12 cellular contexts compared by ENCODE assay signal in the genomic region with DNA sequence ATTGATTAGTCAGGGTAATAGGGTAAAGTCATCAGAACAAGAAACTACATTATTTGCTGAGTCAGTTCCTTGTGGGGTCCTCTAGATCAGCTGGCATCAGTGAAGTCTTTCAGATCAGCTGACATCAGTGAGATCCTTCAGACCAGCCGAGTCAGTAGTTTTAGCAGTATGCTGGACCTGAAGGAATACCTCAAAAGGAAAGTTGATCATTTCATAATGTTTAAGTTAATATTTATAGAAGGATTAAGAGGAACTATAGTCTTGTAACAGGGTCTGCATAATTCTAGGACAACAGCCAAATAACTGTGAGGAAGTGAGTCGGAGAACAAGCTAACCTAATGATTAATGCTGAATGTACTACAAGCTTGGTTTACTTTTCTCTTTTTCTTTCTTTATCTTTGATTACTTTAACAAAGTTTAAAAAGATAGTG. TPM values are rescaled to one million over a fixed set of nuclear protein-coding genes. Genes with fewer than 3 reads are reported as not detected.
DNase-seq lines count a peak whose midpoint lies in the region; ATAC-seq, FAIRE-seq and TF ChIP-seq lines count a peak whose summit lies in the region.
"Had no signal": no experiment of that assay in that cellular context is flagged by ENCODE, and none has a peak within 500 bp of the region (broad histone marks: within the 10 kb centered on the region; RNA-seq: fewer than 3 reads in every experiment).

No MANE protein-coding gene starts in this region.

- H3K36me3 ChIP-seq in H1 (ENCODE audit: control insufficient read depth in 2 of 4, insufficient read depth in 4 of 4, low read length in 3 of 4) = no peaks in the 10 kb centered on the region
- H3K36me3 ChIP-seq in pancreas = no peaks in the 10 kb centered on the region

- TF ChIP-seq CTCF in H1 (IDR thresholded peaks at IDR 0.05; ENCODE audit: control extremely low read depth in 1 of 3, insufficient read depth in 1 of 3, low read depth in 1 of 3, low read length in 3 of 3) (no peak), pancreas (IDR thresholded peaks at IDR 0.05) (no peak)

- no peak overlapping the region for H4K8ac ChIP-seq in H1 (ENCODE audit: extremely low read depth, insufficient read depth, low read length)

- no peaks in the 10 kb centered on the region for H4K20me1 ChIP-seq in H1 (replicated peaks in 1 of 2; ENCODE audit: control insufficient read depth in 1 of 2, insufficient read depth in 2 of 2, low read length in 2 of 2)

- no peak overlapping the region for H3K9ac ChIP-seq in H1 (replicated peaks in 1 of 4; ENCODE audit: extremely low read depth in 1 of 4, low read depth in 3 of 4, low read length in 3 of 4)

- no peak overlapping the region for H2BK120ac ChIP-seq in H1 (replicated peaks; ENCODE audit: low read depth, low read length)

- H2AK5ac ChIP-seq in H1 (ENCODE audit: low read depth, low read length) = no peak overlapping the region

- POLR2A ChIA-PET in H1 (lab: Charles Lee; ENCODE audit: partially characterized antibody) = no interaction called here

- no peak overlapping the region for H4K91ac ChIP-seq in H1 (replicated peaks; ENCODE audit: insufficient read length, low read length)

- TF ChIP-seq RAD21 in H1 (IDR thresholded peaks at IDR 0.05 in 1 of 2, conservative IDR thresholded peaks at IDR 0.05 in 1 of 2; ENCODE audit: low read depth in 2 of 2, low read length in 2 of 2) = no peak

- no peaks in the 10 kb centered on the region for H3K4me1 ChIP-seq in H1 (replicated peaks in 1 of 4; ENCODE audit: control insufficient read depth in 3 of 4, insufficient read depth in 4 of 4, low read length in 3 of 4)
- H3K4me1 ChIP-seq in pancreas = peaks cover 4 to 23% (median 18%) of the 10 kb centered on the region in 3 donors

- FAIRE-seq in H1 (lab: Jason Lieb, UNC) (no peak), pancreas (lab: Jason Lieb, UNC) (no peak)
- FAIRE-seq: endometrium had no signal

- CTCF ChIA-PET in H1 (lab: Charles Lee; ENCODE audit: partially characterized antibody) = no interaction called here

- no peak overlapping the region for H3K14ac ChIP-seq in H1 (ENCODE audit: insufficient read length)

- H3K18ac ChIP-seq in H1 (ENCODE audit: extremely low read depth, low read length) = no peak overlapping the region

- H3K23ac ChIP-seq in H1 (ENCODE audit: insufficient read length) = no peak overlapping the region

- no peaks in the 10 kb centered on the region for H3K79me2 ChIP-seq in H1 (ENCODE audit: control insufficient read depth in 1 of 2, insufficient read depth in 2 of 2, low read length in 2 of 2)

- TF ChIP-seq EP300 in H1 (IDR thresholded peaks at IDR 0.05; ENCODE audit: borderline replicate concordance in 1 of 2, low read depth in 2 of 2, low read length in 2 of 2) = no peak

- no peak overlapping the region for H4K5ac ChIP-seq in H1 (ENCODE audit: insufficient read length, low read depth, low read length)

- intact Hi-C loops in pancreas (cut with DNase I) = no loop called here

- H2BK20ac ChIP-seq in H1 (ENCODE audit: low read length) = no peak overlapping the region

- no peaks in the 10 kb centered on the region for H3K27me3 ChIP-seq in H1 (replicated peaks in 1 of 4; ENCODE audit: control insufficient read depth in 3 of 4, extremely low read depth in 1 of 4, insufficient read depth in 3 of 4, low read length in 3 of 4)
- H3K27me3 ChIP-seq in pancreas = no peaks in the 10 kb centered on the region

- H2AFZ ChIP-seq in H1 (ENCODE audit: low read length) = no peak overlapping the region

- H2BK12ac ChIP-seq in H1 (ENCODE audit: low read depth, low read length) = no peak overlapping the region

- no peaks in the 10 kb centered on the region for H3K79me1 ChIP-seq in H1 (ENCODE audit: low read depth, low read length)

- no peak overlapping the region for H2BK15ac ChIP-seq in H1 (ENCODE audit: low read length)

- DNase-seq in NCI-H226 = peak; percentile 56
- no peak for DNase-seq in H1 (ENCODE audit: low read depth in 1 of 2, low spot score in 2 of 2)
- no peak for DNase-seq in pancreas
- DNase-seq in stimulated activated CD4-positive, alpha-beta T cell treated with anti-CD3 and anti-CD28 coated beads, Interleukin-12 subunit alpha, Interleukin-12 subunit beta, amount 100 ng/mL, for 4 hours = no peak
- no peak for DNase-seq in NCI-H2171 treated with DMSO at 0.1 percent for 48 hours (lab: John Stamatoyannopoulos, UW)
- no peak for DNase-seq in NCI-H2081 (lab: John Stamatoyannopoulos, UW)
- DNase-seq: activated CD4-positive, alpha-beta T cell treated with anti-CD3 and anti-CD28 coated beads for 4 hours; left ventricle myocardium superior; Right ventricle myocardium superior had no signal

- H3K23me2 ChIP-seq in H1 (ENCODE audit: low read depth, low read length) = no peaks in the 10 kb centered on the region

- no peak overlapping the region for H3K56ac ChIP-seq in H1 (replicated peaks; ENCODE audit: insufficient read length, low read depth, low read length)

- WGBS in H1 (ENCODE audit: extremely low coverage in 1 of 2, insufficient coverage in 1 of 2, insufficient read length in 1 of 2, insufficient replicate concordance in 2 of 2, low coverage in 1 of 2, low lambda C conversion rate in 2 of 2, missing lambda C conversion rate in 1 of 2), 2 experiments = 96% methylated on average over 2 of the region's 2 CpGs; no CpG with 5 or more reads in 1 of the 2 experiments
- 5% methylated on average over 2 of the region's 2 CpGs for WGBS in pancreas, 2 donors

- H2BK5ac ChIP-seq in H1 (ENCODE audit: low read depth, low read length) = no peak overlapping the region

- H3K4me3 ChIP-seq in H1 (ENCODE audit: extremely low read depth in 1 of 4, insufficient read depth in 2 of 4, low read depth in 3 of 4, low read length in 4 of 4) (no peak overlapping the region), pancreas (no peak overlapping the region)

- peak; percentile 48 for ATAC-seq in GM18870 (IDR thresholded peaks at IDR 0.05; ENCODE audit: unreplicated experiment)
- peak; percentile 28 to 64 (median 58) for ATAC-seq in pancreas
- no peak for ATAC-seq in GM21515 (IDR thresholded peaks at IDR 0.05; ENCODE audit: unreplicated experiment)
- ATAC-seq: left ventricle myocardium superior had no signal

- H3K9me3 ChIP-seq in H1 (ENCODE audit: insufficient read depth in 2 of 2, low read depth in 1 of 2, low read length in 1 of 2) (no peaks in the 10 kb centered on the region), pancreas (no peaks in the 10 kb centered on the region)

- TF ChIP-seq POLR2A in H1 (IDR thresholded peaks at IDR 0.05; ENCODE audit: control extremely low read depth in 1 of 2, low read depth in 2 of 2, low read length in 2 of 2) = no peak

- no peak overlapping the region for H3K4me2 ChIP-seq in H1 (ENCODE audit: insufficient read depth in 1 of 2, low read depth in 2 of 2, low read length in 2 of 2)

- H3K4ac ChIP-seq in H1 (replicated peaks; ENCODE audit: insufficient read length, low read depth, low read length) = no peak overlapping the region

- H3K27ac ChIP-seq in H1 (ENCODE audit: low read depth, low read length) (no peak overlapping the region), pancreas (peak overlapping the region in 2 of 4 donors; percentile 80 to 84)

TF ChIP-seq in H1, 55 proteins besides CTCF, POLR2A, EP300 and RAD21:
- TF ChIP-seq BACH1 (IDR thresholded peaks at IDR 0.05; ENCODE audit: low read length) (no peak), MAFK (IDR thresholded peaks at IDR 0.05; ENCODE audit: low read depth, low read length) (0 out of 2 replicates have a peak, but pooled peaks have one; percentile 7), SIN3A (conservative IDR thresholded peaks at IDR 0.05 in 1 of 2, IDR thresholded peaks at IDR 0.05 in 1 of 2; ENCODE audit: low read depth in 1 of 2, low read length in 2 of 2) (no peak), POU5F1 (IDR thresholded peaks at IDR 0.05; ENCODE audit: low read depth, low read length) (no peak)
- TF ChIP-seq, protein P1, sequence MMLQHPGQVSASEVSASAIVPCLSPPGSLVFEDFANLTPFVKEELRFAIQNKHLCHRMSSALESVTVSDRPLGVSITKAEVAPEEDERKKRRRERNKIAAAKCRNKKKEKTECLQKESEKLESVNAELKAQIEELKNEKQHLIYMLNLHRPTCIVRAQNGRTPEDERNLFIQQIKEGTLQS (IDR thresholded peaks at IDR 0.05; ENCODE audit: insufficient read depth, low read depth, low read length) = no peak

RNA-seq across cellular contexts. Expression of a gene that starts 1.0 kb away (rescaled TPM):
- not detected in 2 replicates for total RNA-seq in H1 (2021; fragmentation: NEBNext Ultra II Directional; extraction: Animal tissue kit (Norgen Biotek cat#: 25700))
- polyA plus RNA-seq in H1 (2011; rRNA removed) (not detected in 2 replicates), pancreas (1 to 10 TPM; 2.7 to 3.1 TPM)
- polyA plus RNA-seq in H1 (2011; cell fraction: cytosol; rRNA removed) = not detected
- polyA plus RNA-seq in H1 (2011; cell fraction: nucleus; rRNA removed) = not detected
- not detected in 4 replicates for polyA plus RNA-seq in H1 (2012, experiment 1 of 2)
- polyA plus RNA-seq in H1 (2012, experiment 2 of 2) = not detected
- polyA plus RNA-seq in H1 (2013, experiment 1 of 2) = not detected
- polyA plus RNA-seq in H1 (2013, experiment 2 of 2) = not detected
- polyA minus RNA-seq in H1 (2011; rRNA and poly(A)+ RNA removed) = not detected in 2 replicates
- not detected for polyA minus RNA-seq in H1 (2011; cell fraction: cytosol; rRNA and poly(A)+ RNA removed)
- not detected for polyA minus RNA-seq in H1 (2011; cell fraction: nucleus; rRNA and poly(A)+ RNA removed)
- 1 to 10 TPM; 1.8 to 8.8 (median 7.4) TPM for total RNA-seq in pancreas
- total RNA-seq: left ventricle myocardium superior, Right ventricle myocardium superior had no signal
